Comparison of ENCODE assay signal across 19 cellular contexts in the genomic region with DNA sequence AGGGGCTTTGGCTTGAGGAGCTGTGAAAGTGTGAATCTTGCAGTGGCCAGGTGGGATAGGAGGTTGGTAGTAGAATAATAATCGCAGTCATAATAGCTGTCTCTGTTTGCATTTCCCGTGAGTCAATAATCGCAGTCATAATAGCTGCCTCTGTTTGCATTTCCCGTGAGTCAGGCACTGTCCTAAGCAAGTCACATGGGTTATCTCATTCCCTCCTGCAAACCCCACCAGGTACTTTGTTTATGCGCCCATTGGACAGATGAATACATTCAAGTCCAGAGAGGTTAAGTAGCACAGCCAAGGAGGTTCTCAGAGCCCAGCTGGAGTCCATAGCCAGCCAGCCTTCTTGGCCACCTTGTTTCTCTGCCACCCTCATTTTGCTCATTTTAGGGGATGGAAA.
"Had no signal": no experiment of that assay in that cellular context is flagged by ENCODE, and none has a peak within 500 bp of the region (broad histone marks: within the 10 kb centered on the region; RNA-seq: fewer than 3 reads in every experiment).

No MANE protein-coding gene starts in this region.

- H3K36me3 ChIP-seq: cardiac muscle cell, heart left ventricle, tibial nerve had no signal

- H3K4me3 ChIP-seq: cardiac muscle cell, heart left ventricle, mucosa of descending colon, tibial nerve had no signal

- H3K9me3 Mint-ChIP-seq: activated naive CD4-positive, alpha-beta T cell treated with anti-CD3 and anti-CD28 coated beads for 36 hours; activated T-helper 17 cell treated with anti-CD3 and anti-CD28 coated beads, Interleukin-2, amount 50 U/mL, for 72 hours; naive thymus-derived CD8-positive, alpha-beta T cell; stimulated activated naive B cell treated with anti-CD40 and anti-IgM and Interleukin-4, amounts not matched to agents 10 μg/mL and 1 μg/mL and 100 μg/mL, for 72 hours; WTC11 had no signal

- DNase-seq: activated CD4-positive, alpha-beta T cell treated with anti-CD3 and anti-CD28 coated beads for 48 hours; activated CD8-positive, alpha-beta memory T cell treated with anti-CD3 and anti-CD28 coated beads for 24 hours; activated naive CD4-positive, alpha-beta T cell treated with anti-CD3 and anti-CD28 coated beads for 36 hours; effector CD8-positive, alpha-beta T cell; heart left ventricle; mammary epithelial cell; naive thymus-derived CD8-positive, alpha-beta T cell; nucleus accumbens; right cardiac atrium; stimulated activated naive B cell treated with anti-CD40 and anti-IgM and Interleukin-4, amounts not matched to agents 10 μg/mL and 1 μg/mL and 100 μg/mL, for 72 hours had no signal

- FAIRE-seq: astrocyte, colon, frontal cortex had no signal

- H3K27me3 ChIP-seq: tibial nerve had no signal

- H3K4me3 Mint-ChIP-seq: activated naive CD4-positive, alpha-beta T cell treated with anti-CD3 and anti-CD28 coated beads for 36 hours; activated T-helper 17 cell treated with anti-CD3 and anti-CD28 coated beads, Interleukin-2, amount 50 U/mL, for 72 hours; naive thymus-derived CD8-positive, alpha-beta T cell; stimulated activated naive B cell treated with anti-CD40 and anti-IgM and Interleukin-4, amounts not matched to agents 10 μg/mL and 1 μg/mL and 100 μg/mL, for 72 hours; WTC11 had no signal

- H3K27ac Mint-ChIP-seq: activated naive CD4-positive, alpha-beta T cell treated with anti-CD3 and anti-CD28 coated beads for 36 hours; activated T-helper 17 cell treated with anti-CD3 and anti-CD28 coated beads, Interleukin-2, amount 50 U/mL, for 72 hours; naive thymus-derived CD8-positive, alpha-beta T cell; stimulated activated naive B cell treated with anti-CD40 and anti-IgM and Interleukin-4, amounts not matched to agents 10 μg/mL and 1 μg/mL and 100 μg/mL, for 72 hours; WTC11 had no signal

- H3K9me3 ChIP-seq: heart left ventricle, mucosa of descending colon, tibial nerve had no signal

- H3K4me1 ChIP-seq: heart left ventricle had no signal

- ATAC-seq: activated T-helper 17 cell treated with anti-CD3 and anti-CD28 coated beads, Interleukin-2, amount 50 U/mL, for 72 hours; heart left ventricle; left lobe of liver; mucosa of descending colon; naive thymus-derived CD8-positive, alpha-beta T cell; right cardiac atrium; stimulated activated naive B cell treated with anti-CD40 and anti-IgM and Interleukin-4, amounts not matched to agents 10 μg/mL and 1 μg/mL and 100 μg/mL, for 72 hours; WTC11 had no signal

- H3K27ac ChIP-seq: cardiac muscle cell, heart left ventricle, tibial nerve had no signal

- H3K36me3 Mint-ChIP-seq: naive thymus-derived CD8-positive, alpha-beta T cell; stimulated activated naive B cell treated with anti-CD40 and anti-IgM and Interleukin-4, amounts not matched to agents 10 μg/mL and 1 μg/mL and 100 μg/mL, for 72 hours; WTC11 had no signal

- H3K4me1 Mint-ChIP-seq: activated T-helper 17 cell treated with anti-CD3 and anti-CD28 coated beads, Interleukin-2, amount 50 U/mL, for 72 hours; naive thymus-derived CD8-positive, alpha-beta T cell; WTC11 had no signal
